2 cellular contexts compared by ENCODE assay signal in the genomic region with DNA sequence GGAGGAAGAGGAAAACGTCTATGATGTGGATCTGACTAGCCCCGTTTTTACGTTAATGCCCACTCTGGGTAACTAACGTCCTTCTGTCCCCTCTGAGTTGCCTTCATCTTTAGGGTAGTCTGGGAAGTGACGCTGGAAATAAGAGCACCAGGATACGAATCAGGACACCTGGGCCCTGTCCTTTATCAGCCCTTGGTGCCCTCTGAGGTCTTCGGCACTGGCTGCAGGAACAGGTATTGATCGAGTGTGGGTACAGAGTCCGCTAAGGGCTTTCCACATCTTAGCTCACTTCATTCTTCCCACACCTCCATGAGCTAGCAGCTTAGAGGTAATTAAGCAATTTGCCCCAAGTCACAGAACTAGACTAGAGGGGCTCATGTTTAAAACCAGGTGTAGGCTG.
TF ChIP-seq lines count a peak whose summit lies in the region.

No MANE protein-coding gene starts in this region.

TF ChIP-seq in SK-N-SH, 30 proteins besides CTCF, POLR2A, EP300 and RAD21 (continued from another document):
- TF ChIP-seq, protein P1, sequence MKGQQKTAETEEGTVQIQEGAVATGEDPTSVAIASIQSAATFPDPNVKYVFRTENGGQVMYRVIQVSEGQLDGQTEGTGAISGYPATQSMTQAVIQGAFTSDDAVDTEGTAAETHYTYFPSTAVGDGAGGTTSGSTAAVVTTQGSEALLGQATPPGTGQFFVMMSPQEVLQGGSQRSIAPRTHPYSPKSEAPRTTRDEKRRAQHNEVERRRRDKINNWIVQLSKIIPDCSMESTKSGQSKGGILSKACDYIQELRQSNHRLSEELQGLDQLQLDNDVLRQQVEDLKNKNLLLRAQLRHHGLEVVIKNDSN (IDR thresholded peaks at IDR 0.05; ENCODE audit: borderline replicate concordance, low read depth), result no peak
- TF ChIP-seq, protein P2, sequence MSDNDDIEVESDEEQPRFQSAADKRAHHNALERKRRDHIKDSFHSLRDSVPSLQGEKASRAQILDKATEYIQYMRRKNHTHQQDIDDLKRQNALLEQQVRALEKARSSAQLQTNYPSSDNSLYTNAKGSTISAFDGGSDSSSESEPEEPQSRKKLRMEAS (IDR thresholded peaks at IDR 0.05; ENCODE audit: low read depth), result no peak
- TF ChIP-seq RFX5 (IDR thresholded peaks at IDR 0.05; ENCODE audit: low read length), result no peak
- TF ChIP-seq, protein P3, sequence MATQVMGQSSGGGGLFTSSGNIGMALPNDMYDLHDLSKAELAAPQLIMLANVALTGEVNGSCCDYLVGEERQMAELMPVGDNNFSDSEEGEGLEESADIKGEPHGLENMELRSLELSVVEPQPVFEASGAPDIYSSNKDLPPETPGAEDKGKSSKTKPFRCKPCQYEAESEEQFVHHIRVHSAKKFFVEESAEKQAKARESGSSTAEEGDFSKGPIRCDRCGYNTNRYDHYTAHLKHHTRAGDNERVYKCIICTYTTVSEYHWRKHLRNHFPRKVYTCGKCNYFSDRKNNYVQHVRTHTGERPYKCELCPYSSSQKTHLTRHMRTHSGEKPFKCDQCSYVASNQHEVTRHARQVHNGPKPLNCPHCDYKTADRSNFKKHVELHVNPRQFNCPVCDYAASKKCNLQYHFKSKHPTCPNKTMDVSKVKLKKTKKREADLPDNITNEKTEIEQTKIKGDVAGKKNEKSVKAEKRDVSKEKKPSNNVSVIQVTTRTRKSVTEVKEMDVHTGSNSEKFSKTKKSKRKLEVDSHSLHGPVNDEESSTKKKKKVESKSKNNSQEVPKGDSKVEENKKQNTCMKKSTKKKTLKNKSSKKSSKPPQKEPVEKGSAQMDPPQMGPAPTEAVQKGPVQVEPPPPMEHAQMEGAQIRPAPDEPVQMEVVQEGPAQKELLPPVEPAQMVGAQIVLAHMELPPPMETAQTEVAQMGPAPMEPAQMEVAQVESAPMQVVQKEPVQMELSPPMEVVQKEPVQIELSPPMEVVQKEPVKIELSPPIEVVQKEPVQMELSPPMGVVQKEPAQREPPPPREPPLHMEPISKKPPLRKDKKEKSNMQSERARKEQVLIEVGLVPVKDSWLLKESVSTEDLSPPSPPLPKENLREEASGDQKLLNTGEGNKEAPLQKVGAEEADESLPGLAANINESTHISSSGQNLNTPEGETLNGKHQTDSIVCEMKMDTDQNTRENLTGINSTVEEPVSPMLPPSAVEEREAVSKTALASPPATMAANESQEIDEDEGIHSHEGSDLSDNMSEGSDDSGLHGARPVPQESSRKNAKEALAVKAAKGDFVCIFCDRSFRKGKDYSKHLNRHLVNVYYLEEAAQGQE (IDR thresholded peaks at IDR 0.05; ENCODE audit: low read depth, low read length), result no peak
TF ChIP-seq in SK-N-SH: peak in this region for 0.

TF ChIP-seq in SK-N-SH treated with all-trans-retinoic acid at 6 μM for 48 hours, 23 proteins besides CTCF, POLR2A, EP300 and RAD21 (continued from another document):
- TF ChIP-seq, protein P4, sequence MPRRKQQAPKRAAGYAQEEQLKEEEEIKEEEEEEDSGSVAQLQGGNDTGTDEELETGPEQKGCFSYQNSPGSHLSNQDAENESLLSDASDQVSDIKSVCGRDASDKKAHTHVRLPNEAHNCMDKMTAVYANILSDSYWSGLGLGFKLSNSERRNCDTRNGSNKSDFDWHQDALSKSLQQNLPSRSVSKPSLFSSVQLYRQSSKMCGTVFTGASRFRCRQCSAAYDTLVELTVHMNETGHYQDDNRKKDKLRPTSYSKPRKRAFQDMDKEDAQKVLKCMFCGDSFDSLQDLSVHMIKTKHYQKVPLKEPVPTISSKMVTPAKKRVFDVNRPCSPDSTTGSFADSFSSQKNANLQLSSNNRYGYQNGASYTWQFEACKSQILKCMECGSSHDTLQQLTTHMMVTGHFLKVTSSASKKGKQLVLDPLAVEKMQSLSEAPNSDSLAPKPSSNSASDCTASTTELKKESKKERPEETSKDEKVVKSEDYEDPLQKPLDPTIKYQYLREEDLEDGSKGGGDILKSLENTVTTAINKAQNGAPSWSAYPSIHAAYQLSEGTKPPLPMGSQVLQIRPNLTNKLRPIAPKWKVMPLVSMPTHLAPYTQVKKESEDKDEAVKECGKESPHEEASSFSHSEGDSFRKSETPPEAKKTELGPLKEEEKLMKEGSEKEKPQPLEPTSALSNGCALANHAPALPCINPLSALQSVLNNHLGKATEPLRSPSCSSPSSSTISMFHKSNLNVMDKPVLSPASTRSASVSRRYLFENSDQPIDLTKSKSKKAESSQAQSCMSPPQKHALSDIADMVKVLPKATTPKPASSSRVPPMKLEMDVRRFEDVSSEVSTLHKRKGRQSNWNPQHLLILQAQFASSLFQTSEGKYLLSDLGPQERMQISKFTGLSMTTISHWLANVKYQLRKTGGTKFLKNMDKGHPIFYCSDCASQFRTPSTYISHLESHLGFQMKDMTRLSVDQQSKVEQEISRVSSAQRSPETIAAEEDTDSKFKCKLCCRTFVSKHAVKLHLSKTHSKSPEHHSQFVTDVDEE (CRISPR knock-in tag; IDR thresholded peaks at IDR 0.05), result no peak
- TF ChIP-seq PPARA (CRISPR knock-in tag; IDR thresholded peaks at IDR 0.05; ENCODE audit: borderline replicate concordance), result no peak
- no peak for TF ChIP-seq CSDC2 (CRISPR knock-in tag; IDR thresholded peaks at IDR 0.05)
- no peak for TF ChIP-seq ZFP30 (CRISPR knock-in tag; IDR thresholded peaks at IDR 0.05)
